In the genomic region with DNA sequence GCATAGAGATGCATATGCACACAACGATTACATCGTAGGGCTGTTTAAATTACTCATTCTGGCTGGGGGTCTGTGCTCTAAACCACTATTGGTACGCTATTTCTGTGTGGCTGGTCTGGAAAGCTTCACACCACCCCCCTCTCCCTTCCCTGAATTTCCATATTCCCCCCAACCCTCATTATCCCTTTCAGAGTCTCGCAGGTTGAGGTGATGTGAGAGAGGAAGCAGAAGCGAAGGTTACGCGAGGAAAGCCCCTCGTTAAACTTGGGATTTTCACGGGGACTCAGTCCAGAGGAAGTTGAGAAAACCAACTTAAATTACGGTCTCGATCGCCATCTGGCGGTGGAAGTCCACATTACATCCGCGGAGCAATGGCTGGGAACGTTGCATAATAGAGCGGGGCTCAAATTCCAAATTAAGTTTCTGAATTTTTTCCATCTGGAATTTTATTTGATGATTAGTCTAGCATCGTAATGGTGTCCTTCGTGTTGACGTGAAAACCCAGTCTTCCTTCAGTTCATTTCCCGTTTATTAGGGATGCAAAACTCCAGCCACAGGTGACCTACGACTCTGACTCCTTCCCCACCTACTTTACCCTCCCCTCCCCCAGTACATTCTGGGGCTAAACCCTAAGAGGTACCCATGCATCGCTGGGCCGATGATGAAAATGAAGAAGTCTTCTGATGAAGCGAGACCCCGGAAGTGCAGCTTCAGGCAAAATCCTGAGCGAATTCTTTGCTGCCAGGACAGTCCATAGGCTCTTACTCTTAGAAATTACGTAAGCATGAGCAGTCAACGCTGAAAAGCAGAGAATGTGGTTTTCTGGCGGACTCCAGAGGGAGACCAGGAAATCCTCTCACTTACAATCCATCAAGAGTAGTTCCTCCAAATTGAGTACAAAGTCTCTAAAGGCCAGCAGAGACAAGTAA, we compare ENCODE assay signal across 8 cellular contexts. TPM values are rescaled to one million over a fixed set of nuclear protein-coding genes. Genes with fewer than 3 reads are reported as not detected.
DNase-seq lines count a peak whose midpoint lies in the region; ATAC-seq and TF ChIP-seq lines count a peak whose summit lies in the region.

No MANE protein-coding gene starts in this region.

- ATAC-seq in naive thymus-derived CD4-positive, alpha-beta T cell = peak; percentile 80
- ATAC-seq in HG03460 (IDR thresholded peaks at IDR 0.05; ENCODE audit: unreplicated experiment) = no peak

- peak overlapping the region; percentile 62 to 90 (median 87) for H3K27ac Mint-ChIP-seq in CD14-positive monocyte
- no peak overlapping the region for H3K27ac Mint-ChIP-seq in activated T-cell treated with anti-CD3 and anti-CD28 coated beads, Interleukin-2, amount 50 U/mL, for 24 hours
- peak overlapping the region in 1 of 9 donors; percentile 23 for H3K27ac Mint-ChIP-seq in naive thymus-derived CD4-positive, alpha-beta T cell

- DNase-seq in CD14-positive monocyte (ENCODE audit: low spot score) = peak; percentile 55
- peak; percentile 30 for DNase-seq in HCEC 1CT
- peak; percentile 89 for DNase-seq in OCI-M1 (lab: John Stamatoyannopoulos, UW)
- peak; percentile 89 for DNase-seq in activated T-cell treated with anti-CD3 and anti-CD28 coated beads, Interleukin-2, amount 50 U/mL, for 24 hours
- peak; percentile 44 for DNase-seq in fibroblast of gingiva (ENCODE audit: low read depth)
- DNase-seq in naive thymus-derived CD4-positive, alpha-beta T cell = peak; percentile 38 to 79 (median 62)
- peak; percentile 25 to 39 for DNase-seq in stimulated activated CD8-positive, alpha-beta memory T cell treated with anti-CD3 and anti-CD28 coated beads, Interleukin-7, amount 100 ng/mL, for 48 hours (ENCODE audit: extremely low read depth in 1 of 2, low read depth in 1 of 2)

- H3K4me1 ChIP-seq in naive thymus-derived CD4-positive, alpha-beta T cell (ENCODE audit: control insufficient read depth in 2 of 2, insufficient read depth in 2 of 2, low read length in 2 of 2) = peaks cover 5 to 16% of the 10 kb centered on the region in 2 donors

- POLR2A ChIA-PET in naive thymus-derived CD4-positive, alpha-beta T cell (lab: Charles Lee) = interaction anchor here (0.6 to 1.0 kb wide), 2 partner anchors 15 to 380 kb away, joined by 3 to 4 read pairs; no protein-coding TSS in a partner anchor

- peaks cover 0 to 5% of the 10 kb centered on the region in 2 donors for H3K27me3 ChIP-seq in naive thymus-derived CD4-positive, alpha-beta T cell (ENCODE audit: control insufficient read depth in 2 of 2, insufficient read depth in 2 of 2, low read length in 2 of 2)

- H3K36me3 ChIP-seq in naive thymus-derived CD4-positive, alpha-beta T cell (ENCODE audit: control insufficient read depth in 2 of 3, insufficient read depth in 3 of 3, low read length in 3 of 3) = no peaks in the 10 kb centered on the region

- peaks cover 0 to 4% (median 3%) of the 10 kb centered on the region in 3 donors for H3K27me3 Mint-ChIP-seq in CD14-positive monocyte (ENCODE audit: low read depth in 3 of 3)
- peaks cover 57% of the 10 kb centered on the region for H3K27me3 Mint-ChIP-seq in activated T-cell treated with anti-CD3 and anti-CD28 coated beads, Interleukin-2, amount 50 U/mL, for 24 hours
- peaks cover 0 to 70% (median 29%) of the 10 kb centered on the region in 5 donors for H3K27me3 Mint-ChIP-seq in naive thymus-derived CD4-positive, alpha-beta T cell

- H3K9me3 ChIP-seq in naive thymus-derived CD4-positive, alpha-beta T cell (ENCODE audit: control insufficient read depth in 2 of 3, low read length in 3 of 3) = peaks cover 0 to 10% (median 0%) of the 10 kb centered on the region in 3 experiments

- H3K4me1 Mint-ChIP-seq in CD14-positive monocyte = peaks cover 43% of the 10 kb centered on the region
- peaks cover 23% of the 10 kb centered on the region for H3K4me1 Mint-ChIP-seq in activated T-cell treated with anti-CD3 and anti-CD28 coated beads, Interleukin-2, amount 50 U/mL, for 24 hours (ENCODE audit: low read depth)
- H3K4me1 Mint-ChIP-seq in naive thymus-derived CD4-positive, alpha-beta T cell = peaks cover 15 to 35% (median 27%) of the 10 kb centered on the region in 7 donors

- peak overlapping the region; percentile 72 to 93 for H3K4me3 Mint-ChIP-seq in CD14-positive monocyte
- peak overlapping the region; percentile 57 for H3K4me3 Mint-ChIP-seq in activated T-cell treated with anti-CD3 and anti-CD28 coated beads, Interleukin-2, amount 50 U/mL, for 24 hours
- peak overlapping the region in 9 of 10 donors; percentile 35 to 80 (median 68) for H3K4me3 Mint-ChIP-seq in naive thymus-derived CD4-positive, alpha-beta T cell

- H3K27ac ChIP-seq in naive thymus-derived CD4-positive, alpha-beta T cell (ENCODE audit: low read depth, low read length) = no peak overlapping the region

- H3K36me3 Mint-ChIP-seq in CD14-positive monocyte = peaks cover 2 to 3% of the 10 kb centered on the region in 2 donors
- H3K36me3 Mint-ChIP-seq in activated T-cell treated with anti-CD3 and anti-CD28 coated beads, Interleukin-2, amount 50 U/mL, for 24 hours (ENCODE audit: low read depth) = no peaks in the 10 kb centered on the region
- H3K36me3 Mint-ChIP-seq in naive thymus-derived CD4-positive, alpha-beta T cell = peaks cover 0 to 10% (median 4%) of the 10 kb centered on the region in 5 donors

- peaks cover 7 to 9% (median 9%) of the 10 kb centered on the region in 7 donors for H3K9me3 Mint-ChIP-seq in CD14-positive monocyte
- H3K9me3 Mint-ChIP-seq in activated T-cell treated with anti-CD3 and anti-CD28 coated beads, Interleukin-2, amount 50 U/mL, for 24 hours = no peaks in the 10 kb centered on the region
- peaks cover 0 to 15% (median 4%) of the 10 kb centered on the region in 11 donors for H3K9me3 Mint-ChIP-seq in naive thymus-derived CD4-positive, alpha-beta T cell

- H3K4me3 ChIP-seq in naive thymus-derived CD4-positive, alpha-beta T cell (ENCODE audit: low read length) = no peak overlapping the region

- CTCF ChIA-PET in naive thymus-derived CD4-positive, alpha-beta T cell (lab: Charles Lee) = interaction anchor here (0.6 to 1.6 kb wide), 4 partner anchors 11 to 85 kb away, joined by 3 read pairs; no protein-coding TSS in a partner anchor

- intact Hi-C loops in CD14-positive monocyte (cut with micrococcal nuclease) = loop anchor here (2.0 to 10.0 kb wide), 4 partner anchors 92 to 552 kb away; no protein-coding TSS in a partner anchor
- intact Hi-C loops in naive thymus-derived CD4-positive, alpha-beta T cell (cut with micrococcal nuclease) = loop anchor here (1.0 to 10.0 kb wide), 9 partner anchors 71 to 552 kb away; no protein-coding TSS in a partner anchor

- TF ChIP-seq CTCF in CD14-positive monocyte (IDR thresholded peaks at IDR 0.05) = peak; percentile 92

RNA-seq across cellular contexts. Expression of gene HLA-DOB, which starts 19.7 kb away (rescaled TPM):
- under 1 TPM; 0.25 to 0.64 TPM for polyA plus RNA-seq in CD14-positive monocyte
- total RNA-seq in naive thymus-derived CD4-positive, alpha-beta T cell = 1 to 10 TPM; 1.7 to 7.7 (median 4.9) TPM
- under 1 TPM; 0.48 to 0.57 TPM for polyA plus RNA-seq in naive thymus-derived CD4-positive, alpha-beta T cell

RNA-seq across cellular contexts. Expression of gene HLA-DQB2, which starts 33.8 kb away (rescaled TPM):
- polyA plus RNA-seq in CD14-positive monocyte = 1 to 10 TPM in 1 of 2 donors, not detected in 1; 4.4 TPM
- 10 to 100 TPM in 1 of 5 experiments, 1 to 10 TPM in 2, not detected in 2; 1.8 to 24.8 (median 3.5) TPM for total RNA-seq in naive thymus-derived CD4-positive, alpha-beta T cell
- polyA plus RNA-seq in naive thymus-derived CD4-positive, alpha-beta T cell = under 1 TPM in 1 of 2 donors, not detected in 1; 0.95 TPM

RNA-seq across cellular contexts. Expression of gene TAP2, which starts 41.4 kb away (rescaled TPM):
- 10 to 100 TPM; 12.6 to 25.9 TPM for polyA plus RNA-seq in CD14-positive monocyte
- total RNA-seq in naive thymus-derived CD4-positive, alpha-beta T cell = 100 to 1,000 TPM in 4 of 5 experiments, 10 to 100 TPM in 1; 84.3 to 243 (median 117) TPM
- 10 to 100 TPM; 26.4 to 36.4 TPM for polyA plus RNA-seq in naive thymus-derived CD4-positive, alpha-beta T cell

RNA-seq across cellular contexts. Expression of gene PSMB8, which starts 46.7 kb away (rescaled TPM):
- polyA plus RNA-seq in CD14-positive monocyte = 100 to 1,000 TPM; 487 to 534 TPM
- total RNA-seq in naive thymus-derived CD4-positive, alpha-beta T cell = 100 to 1,000 TPM; 111 to 419 (median 115) TPM
- polyA plus RNA-seq in naive thymus-derived CD4-positive, alpha-beta T cell = 100 to 1,000 TPM; 322 to 378 TPM

RNA-seq across cellular contexts. Expression of gene HLA-DQA2, which starts 55.9 kb away (rescaled TPM):
- 10 to 100 TPM in 1 of 2 donors, under 1 TPM in 1; 0.24 to 15.5 TPM for polyA plus RNA-seq in CD14-positive monocyte
- total RNA-seq in naive thymus-derived CD4-positive, alpha-beta T cell = 10 to 100 TPM in 1 of 5 experiments, 1 to 10 TPM in 1, not detected in 3; 3.9 to 13.3 TPM
- not detected for polyA plus RNA-seq in naive thymus-derived CD4-positive, alpha-beta T cell

Comparison
In these comparisons a context has a peak if more than half of its experiments do, and no peak if none do; other contexts are left out.
1. DNase-seq: peak in every context shown above with its lines; median percentile 89 in OCI-M1; 89 in activated T-cell treated with anti-CD3 and anti-CD28 coated beads, Interleukin-2, amount 50 U/mL, for 24 hours; 62 in naive thymus-derived CD4-positive, alpha-beta T cell; 55 in CD14-positive monocyte; 44 in fibroblast of gingiva; 32 in stimulated activated CD8-positive, alpha-beta memory T cell treated with anti-CD3 and anti-CD28 coated beads, Interleukin-7, amount 100 ng/mL, for 48 hours; 30 in HCEC 1CT.